ENCODE assay signal across 10 cellular contexts in genomic region chr1:53294557-53294956, GRCh38. TPM values are rescaled to one million over a fixed set of nuclear protein-coding genes. Genes with fewer than 3 reads are reported as not detected.
A peak's percentile ranks its signal among the peaks of the same experiment; 100 is the strongest.
DNase-seq lines count a peak whose midpoint lies in the region; ATAC-seq and TF ChIP-seq lines count a peak whose summit lies in the region.
"Had no signal": no experiment of that assay in that cellular context is flagged by ENCODE, and none has a peak within 500 bp of the region (broad histone marks: within the 10 kb centered on the region; RNA-seq: fewer than 3 reads in every experiment).

No MANE protein-coding gene starts in this region.

- no peak overlapping the region for H3K4me3 ChIP-seq in cardiac fibroblast (replicated peaks in 1 of 2; ENCODE audit: low read depth in 2 of 2, low read length in 2 of 2)
- no peak overlapping the region for H3K4me3 ChIP-seq in SJCRH30

- H3K27ac Mint-ChIP-seq in T-helper 17 cell = peak overlapping the region; percentile 89
- H3K27ac Mint-ChIP-seq: dendritic cell treated with granulocyte-macrophage colony-stimulating factor and Interleukin-4, amounts not matched to agents 40 ng/mL and 50 ng/mL, for 4 days had no signal

- peaks cover 34% of the 10 kb centered on the region for H3K4me1 ChIP-seq in SJCRH30

- ATAC-seq in T-helper 17 cell (peak; percentile 60), GM21447 (IDR thresholded peaks at IDR 0.05; ENCODE audit: unreplicated experiment) (no peak), GM18520 (IDR thresholded peaks at IDR 0.05; ENCODE audit: unreplicated experiment) (no peak)

- no peak for TF ChIP-seq CTCF in cardiac fibroblast (IDR thresholded peaks at IDR 0.05; ENCODE audit: low read depth, low read length)

- peaks cover 31% of the 10 kb centered on the region for H3K4me1 Mint-ChIP-seq in T-helper 17 cell

- H3K27me3 ChIP-seq in SJCRH30 = no peaks in the 10 kb centered on the region

- H3K9me3 ChIP-seq in T-helper 17 cell (ENCODE audit: control insufficient read depth, low read length, poor library complexity, severe bottlenecking) (no peaks in the 10 kb centered on the region), SJCRH30 (replicated peaks) (no peaks in the 10 kb centered on the region)

- no peaks in the 10 kb centered on the region for H3K36me3 ChIP-seq in SJCRH30

- no peaks in the 10 kb centered on the region for H3K27me3 Mint-ChIP-seq in T-helper 17 cell
- H3K27me3 Mint-ChIP-seq: dendritic cell treated with granulocyte-macrophage colony-stimulating factor and Interleukin-4, amounts not matched to agents 40 ng/mL and 50 ng/mL, for 4 days had no signal

- peak; percentile 67 for DNase-seq in EL
- no peak for DNase-seq in T-helper 17 cell
- DNase-seq in cardiac fibroblast (ENCODE audit: low read depth in 2 of 2) = peak; percentile 53 to 70
- DNase-seq in stimulated activated CD4-positive, alpha-beta T cell treated with anti-CD3 and anti-CD28 coated beads, Interleukin-15, amount 100 ng/mL, for 24 hours = peak; percentile 72
- DNase-seq in NAMALWA (ENCODE audit: low spot score) = no peak
- DNase-seq in SJCRH30 = no peak
- DNase-seq: NCI-H1417 treated with DMSO at 0.1 percent for 48 hours had no signal

- peak overlapping the region; percentile 62 for H3K4me3 Mint-ChIP-seq in T-helper 17 cell
- H3K4me3 Mint-ChIP-seq: dendritic cell treated with granulocyte-macrophage colony-stimulating factor and Interleukin-4, amounts not matched to agents 40 ng/mL and 50 ng/mL, for 4 days had no signal

- no peaks in the 10 kb centered on the region for H3K36me3 Mint-ChIP-seq in T-helper 17 cell (ENCODE audit: low read depth)

- no peak overlapping the region for H3K27ac ChIP-seq in SJCRH30

RNA-seq across cellular contexts. Expression of gene LRP8, which starts 33.3 kb away (rescaled TPM):
- total RNA-seq in T-helper 17 cell = 10 to 100 TPM; 15.1 to 18.6 TPM
- 17.9 and 21.4 TPM in 2 replicates for total RNA-seq in SJCRH30 (2014; rRNA removed; shearing (Covaris generic))

RNA-seq across cellular contexts. Expression of gene MAGOH, which starts 56.2 kb away (rescaled TPM):
- 10 to 100 TPM; 49.3 to 57.6 TPM for total RNA-seq in T-helper 17 cell
- 119 and 121 TPM in 2 replicates for total RNA-seq in SJCRH30 (2014; rRNA removed; shearing (Covaris generic))

Comparison
In these comparisons a context has a peak if more than half of its experiments do, and no peak if none do; other contexts are left out.
1. DNase-seq: peak in EL (single experiment), cardiac fibroblast (2 of 2) and stimulated activated CD4-positive, alpha-beta T cell treated with anti-CD3 and anti-CD28 coated beads, Interleukin-15, amount 100 ng/mL, for 24 hours (single experiment); none in T-helper 17 cell (0 of 3), NAMALWA (single experiment) and SJCRH30 (0 of 2).